Comparison of ENCODE assay signal across 9 cellular contexts in the genomic region with DNA sequence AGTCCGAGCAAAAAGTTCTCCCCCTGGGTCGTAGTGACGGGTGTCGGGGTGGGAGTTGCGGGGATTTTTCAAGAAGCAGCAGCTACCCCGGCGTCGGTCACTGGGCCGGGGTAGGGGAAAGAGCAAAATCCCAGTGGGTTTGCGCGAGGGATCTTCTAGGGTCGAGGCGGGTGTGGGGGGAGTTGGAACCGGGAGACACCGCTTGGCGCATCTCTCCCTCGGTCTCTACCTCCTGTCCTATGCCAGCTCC. TPM values are rescaled to one million over a fixed set of nuclear protein-coding genes. Genes with fewer than 3 reads are reported as not detected.
DNase-seq lines count a peak whose midpoint lies in the region; ATAC-seq and TF ChIP-seq lines count a peak whose summit lies in the region.
"Had no signal": no experiment of that assay in that cellular context is flagged by ENCODE, and none has a peak within 500 bp of the region (broad histone marks: within the 10 kb centered on the region; RNA-seq: fewer than 3 reads in every experiment).

No MANE protein-coding gene starts in this region.

- H3K4me3 ChIP-seq in GM23338 (peak overlapping the region; percentile 96), smooth muscle cell (peak overlapping the region; percentile 99)

- H3K4me1 ChIP-seq in GM23338 (ENCODE audit: insufficient read depth) (peaks cover 13% of the 10 kb centered on the region), smooth muscle cell (ENCODE audit: low read depth) (no peaks in the 10 kb centered on the region)

- H3K4me2 ChIP-seq in GM23338 (peak overlapping the region; percentile 100), smooth muscle cell (peak overlapping the region; percentile 96)

- H3K9me3 ChIP-seq in smooth muscle cell (replicated peaks; ENCODE audit: low read depth) = no peaks in the 10 kb centered on the region

- peak overlapping the region; percentile 88 for H3K27ac Mint-ChIP-seq in GM23338
- peak overlapping the region; percentile 89 for H3K27ac Mint-ChIP-seq in activated CD8-positive, alpha-beta T cell treated with anti-CD3 and anti-CD28 coated beads for 36 hours

- ATAC-seq in GM23338 (no peak; the same call in 2 of the 3 replicates), HG03039 (IDR thresholded peaks at IDR 0.05; ENCODE audit: unreplicated experiment) (no peak)
- no peak for ATAC-seq in activated CD8-positive, alpha-beta T cell treated with anti-CD3 and anti-CD28 coated beads for 36 hours

- H2AFZ ChIP-seq in GM23338 = peak overlapping the region; percentile 93
- H2AFZ ChIP-seq in smooth muscle cell (ENCODE audit: low read depth) = peak overlapping the region; percentile 68

- intact Hi-C loops in activated CD8-positive, alpha-beta T cell treated with anti-CD3 and anti-CD28 coated beads for 36 hours (cut with micrococcal nuclease) = no loop called here

- H3F3A ChIP-seq in GM23338 (replicated peaks; ENCODE audit: low read depth) (peaks cover 16% of the 10 kb centered on the region), smooth muscle cell (ENCODE audit: low read depth) (peaks cover 4% of the 10 kb centered on the region)

- H3K36me3 Mint-ChIP-seq in GM23338 (ENCODE audit: low read depth) = peaks cover 12% of the 10 kb centered on the region
- peaks cover 17% of the 10 kb centered on the region for H3K36me3 Mint-ChIP-seq in activated CD8-positive, alpha-beta T cell treated with anti-CD3 and anti-CD28 coated beads for 36 hours (ENCODE audit: low read depth)

- H3K27ac ChIP-seq in GM23338 (ENCODE audit: low read depth) (no peak overlapping the region), smooth muscle cell (ENCODE audit: low read depth) (peak overlapping the region; percentile 55)

- H4K20me1 ChIP-seq in GM23338 (replicated peaks; ENCODE audit: insufficient read depth) = no peaks in the 10 kb centered on the region
- H4K20me1 ChIP-seq in smooth muscle cell (ENCODE audit: low read depth) = peaks cover 15% of the 10 kb centered on the region

- no peaks in the 10 kb centered on the region for H3K36me3 ChIP-seq in GM23338 (ENCODE audit: insufficient read depth)
- H3K36me3 ChIP-seq in smooth muscle cell (ENCODE audit: low read depth) = no peaks in the 10 kb centered on the region

- DNase-seq in GM23338 (ENCODE audit: low spot score) = no peak
- DNase-seq in activated CD8-positive, alpha-beta T cell treated with anti-CD3 and anti-CD28 coated beads for 36 hours = no peak
- DNase-seq in hepatic stellate cell (ENCODE audit: low spot score) = peak; percentile 25
- DNase-seq in smooth muscle cell (lab: John Stamatoyannopoulos, UW; ENCODE audit: unreplicated experiment) = peak; percentile 43
- no peak for DNase-seq in AML-193 (lab: John Stamatoyannopoulos, UW)
- DNase-seq in glomerular visceral epithelial cell (ENCODE audit: extremely low spot score) = no peak
- DNase-seq in inferior parietal cortex (ENCODE audit: extremely low spot score) = no peak

- H3K9ac ChIP-seq in smooth muscle cell (ENCODE audit: low read depth) = peak overlapping the region; percentile 38

- TF ChIP-seq CTCF in GM23338 (conservative IDR thresholded peaks at IDR 0.05; ENCODE audit: low read depth in 2 of 2) = no peak
- no peak for TF ChIP-seq CTCF in activated CD8-positive, alpha-beta T cell treated with anti-CD3 and anti-CD28 coated beads for 36 hours (IDR thresholded peaks at IDR 0.05)
- no peak for TF ChIP-seq CTCF in smooth muscle cell (IDR thresholded peaks at IDR 0.05; ENCODE audit: borderline replicate concordance, insufficient read depth, poor library complexity, severe bottlenecking)

- H3K4me1 Mint-ChIP-seq in GM23338 = peaks cover 19% of the 10 kb centered on the region
- peaks cover 4% of the 10 kb centered on the region for H3K4me1 Mint-ChIP-seq in activated CD8-positive, alpha-beta T cell treated with anti-CD3 and anti-CD28 coated beads for 36 hours (ENCODE audit: low read depth)

- H3K27me3 ChIP-seq in GM23338 (ENCODE audit: insufficient read depth) (peaks cover 11% of the 10 kb centered on the region; the same call in 1 of the 2 replicates), smooth muscle cell (ENCODE audit: low read depth) (no peaks in the 10 kb centered on the region)

- H3K79me2 ChIP-seq in GM23338 (replicated peaks; ENCODE audit: insufficient read depth) (peaks cover 25% of the 10 kb centered on the region), smooth muscle cell (ENCODE audit: low read depth) (peaks cover 23% of the 10 kb centered on the region)

- POLR2A ChIA-PET in activated CD8-positive, alpha-beta T cell treated with anti-CD3 and anti-CD28 coated beads for 36 hours (lab: Charles Lee) = interaction anchor here (0.6 to 8.1 kb wide), 14 partner anchors 9 to 1676 kb away, joined by 3 to 58 read pairs (median 10); a partner anchor contains a TSS

- no peaks in the 10 kb centered on the region for H3K9me2 ChIP-seq in GM23338 (ENCODE audit: insufficient read depth)

- peaks cover 13% of the 10 kb centered on the region for H3K27me3 Mint-ChIP-seq in GM23338 (ENCODE audit: insufficient read depth, low read depth, poor library complexity)
- no peaks in the 10 kb centered on the region for H3K27me3 Mint-ChIP-seq in activated CD8-positive, alpha-beta T cell treated with anti-CD3 and anti-CD28 coated beads for 36 hours

- H3K4me3 Mint-ChIP-seq in GM23338 = peak overlapping the region; percentile 76
- peak overlapping the region; percentile 86 for H3K4me3 Mint-ChIP-seq in activated CD8-positive, alpha-beta T cell treated with anti-CD3 and anti-CD28 coated beads for 36 hours

- WGBS in smooth muscle cell (ENCODE audit: low lambda C conversion rate) = under 1% methylated on average over 17 of the region's 17 CpGs

- no peaks in the 10 kb centered on the region for H3K9me3 Mint-ChIP-seq in GM23338
- H3K9me3 Mint-ChIP-seq in activated CD8-positive, alpha-beta T cell treated with anti-CD3 and anti-CD28 coated beads for 36 hours = no peaks in the 10 kb centered on the region

- CTCF ChIA-PET in activated CD8-positive, alpha-beta T cell treated with anti-CD3 and anti-CD28 coated beads for 36 hours (lab: Charles Lee) = interaction anchor here (0.7 to 5.0 kb wide), 11 partner anchors 12 to 133 kb away, joined by 3 to 53 read pairs (median 3); no protein-coding TSS in a partner anchor

TF ChIP-seq in GM23338, 12 proteins besides CTCF, POLR2A, EP300 and RAD21 (continues in another document):
- TF ChIP-seq NANOG (IDR thresholded peaks at IDR 0.05; ENCODE audit: borderline replicate concordance) = no peak
- TF ChIP-seq, protein P1, sequence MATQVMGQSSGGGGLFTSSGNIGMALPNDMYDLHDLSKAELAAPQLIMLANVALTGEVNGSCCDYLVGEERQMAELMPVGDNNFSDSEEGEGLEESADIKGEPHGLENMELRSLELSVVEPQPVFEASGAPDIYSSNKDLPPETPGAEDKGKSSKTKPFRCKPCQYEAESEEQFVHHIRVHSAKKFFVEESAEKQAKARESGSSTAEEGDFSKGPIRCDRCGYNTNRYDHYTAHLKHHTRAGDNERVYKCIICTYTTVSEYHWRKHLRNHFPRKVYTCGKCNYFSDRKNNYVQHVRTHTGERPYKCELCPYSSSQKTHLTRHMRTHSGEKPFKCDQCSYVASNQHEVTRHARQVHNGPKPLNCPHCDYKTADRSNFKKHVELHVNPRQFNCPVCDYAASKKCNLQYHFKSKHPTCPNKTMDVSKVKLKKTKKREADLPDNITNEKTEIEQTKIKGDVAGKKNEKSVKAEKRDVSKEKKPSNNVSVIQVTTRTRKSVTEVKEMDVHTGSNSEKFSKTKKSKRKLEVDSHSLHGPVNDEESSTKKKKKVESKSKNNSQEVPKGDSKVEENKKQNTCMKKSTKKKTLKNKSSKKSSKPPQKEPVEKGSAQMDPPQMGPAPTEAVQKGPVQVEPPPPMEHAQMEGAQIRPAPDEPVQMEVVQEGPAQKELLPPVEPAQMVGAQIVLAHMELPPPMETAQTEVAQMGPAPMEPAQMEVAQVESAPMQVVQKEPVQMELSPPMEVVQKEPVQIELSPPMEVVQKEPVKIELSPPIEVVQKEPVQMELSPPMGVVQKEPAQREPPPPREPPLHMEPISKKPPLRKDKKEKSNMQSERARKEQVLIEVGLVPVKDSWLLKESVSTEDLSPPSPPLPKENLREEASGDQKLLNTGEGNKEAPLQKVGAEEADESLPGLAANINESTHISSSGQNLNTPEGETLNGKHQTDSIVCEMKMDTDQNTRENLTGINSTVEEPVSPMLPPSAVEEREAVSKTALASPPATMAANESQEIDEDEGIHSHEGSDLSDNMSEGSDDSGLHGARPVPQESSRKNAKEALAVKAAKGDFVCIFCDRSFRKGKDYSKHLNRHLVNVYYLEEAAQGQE (IDR thresholded peaks at IDR 0.05; ENCODE audit: unreplicated experiment) = no peak
- TF ChIP-seq CREB1 (CRISPR knock-in tag; IDR thresholded peaks at IDR 0.05; ENCODE audit: low read depth) = no peak
- no peak for TF ChIP-seq POLR2AphosphoS5 (IDR thresholded peaks at IDR 0.05; ENCODE audit: low read depth)
- TF ChIP-seq ZNF114 (CRISPR knock-in tag; IDR thresholded peaks at IDR 0.05) = no peak

RNA-seq across cellular contexts. Expression of a gene that starts 2.3 kb away (rescaled TPM):
- 62.2 and 78.8 TPM in 2 replicates for total RNA-seq in GM23338 (2014; rRNA removed; shearing (Covaris generic))
- polyA plus RNA-seq in GM23338 (2016; fragmentation: Nextera tagmentation; extraction: Ambion mirVana) (27.0 and 29.9 TPM in 2 replicates), smooth muscle cell (22.1 and 29.2 TPM in 2 replicates)
- total RNA-seq in activated CD8-positive, alpha-beta T cell treated with anti-CD3 and anti-CD28 coated beads for 36 hours = 100 to 1,000 TPM; 129 to 135 TPM
- 18.2 and 28.4 TPM in 2 replicates for total RNA-seq in smooth muscle cell

RNA-seq across cellular contexts. Expression of a gene that starts 22.1 kb away (rescaled TPM):
- total RNA-seq in GM23338 (2014; rRNA removed; shearing (Covaris generic)) = 79.3 and 95.0 TPM in 2 replicates
- polyA plus RNA-seq in GM23338 (2016; fragmentation: Nextera tagmentation; extraction: Ambion mirVana) (20.3 and 20.6 TPM in 2 replicates), smooth muscle cell (24.3 and 29.1 TPM in 2 replicates)
- total RNA-seq in activated CD8-positive, alpha-beta T cell treated with anti-CD3 and anti-CD28 coated beads for 36 hours = 10 to 100 TPM; 58.1 to 62.3 TPM
- total RNA-seq in smooth muscle cell = 54.0 and 61.1 TPM in 2 replicates

RNA-seq across cellular contexts. Expression of a gene that starts 35.0 kb away (rescaled TPM):
- total RNA-seq in GM23338 (2014; rRNA removed; shearing (Covaris generic)) = 15.9 and 20.8 TPM in 2 replicates
- polyA plus RNA-seq in GM23338 (2016; fragmentation: Nextera tagmentation; extraction: Ambion mirVana) (16.5 and 17.0 TPM in 2 replicates), smooth muscle cell (35.8 and 39.2 TPM in 2 replicates)
- total RNA-seq in activated CD8-positive, alpha-beta T cell treated with anti-CD3 and anti-CD28 coated beads for 36 hours = 10 to 100 TPM; 17.5 TPM
- 26.4 and 28.5 TPM in 2 replicates for total RNA-seq in smooth muscle cell

RNA-seq across cellular contexts. Expression of a gene that starts 46.1 kb away (rescaled TPM):
- not detected in 2 replicates for total RNA-seq in GM23338 (2014; rRNA removed; shearing (Covaris generic))
- polyA plus RNA-seq in GM23338 (2016; fragmentation: Nextera tagmentation; extraction: Ambion mirVana) (not detected in 2 replicates), smooth muscle cell (not detected in 2 replicates)
- not detected for total RNA-seq in activated CD8-positive, alpha-beta T cell treated with anti-CD3 and anti-CD28 coated beads for 36 hours
- total RNA-seq in smooth muscle cell = not detected in 2 replicates
- total RNA-seq: HT1080 had no signal

RNA-seq across cellular contexts. Expression of a gene that starts 51.3 kb away (rescaled TPM):
- not detected in 2 replicates for total RNA-seq in GM23338 (2014; rRNA removed; shearing (Covaris generic))
- polyA plus RNA-seq in GM23338 (2016; fragmentation: Nextera tagmentation; extraction: Ambion mirVana) (0.21 and 0.47 TPM in 2 replicates), smooth muscle cell (0.28 and 0.35 TPM in 2 replicates)
- total RNA-seq in activated CD8-positive, alpha-beta T cell treated with anti-CD3 and anti-CD28 coated beads for 36 hours = under 1 TPM; 0.18 to 0.27 TPM
- total RNA-seq in smooth muscle cell = 0.09 TPM in 1 of 2 replicates, not detected in the other
- total RNA-seq: HT1080 had no signal

Comparison
In these comparisons a context has a peak if more than half of its experiments do, and no peak if none do; other contexts are left out.
1. DNase-seq: peak in hepatic stellate cell (single experiment) and smooth muscle cell (single experiment); none in GM23338 (single experiment), activated CD8-positive, alpha-beta T cell treated with anti-CD3 and anti-CD28 coated beads for 36 hours (single experiment), AML-193 (0 of 2), glomerular visceral epithelial cell (single experiment) and inferior parietal cortex (single experiment).